In genomic region chr17:7217113-7217987, GRCh38 we compare ENCODE assay signal across 8 cellular contexts. TPM values are rescaled to one million over a fixed set of nuclear protein-coding genes. Genes with fewer than 3 reads are reported as not detected.
DNase-seq lines count a peak whose midpoint lies in the region; ATAC-seq, FAIRE-seq and TF ChIP-seq lines count a peak whose summit lies in the region.

No MANE protein-coding gene starts in this region.

- peak overlapping the region; percentile 46 for H3K4me3 Mint-ChIP-seq in activated B cell treated with CpG ODN at 0.5 μM for 24 hours
- peak overlapping the region; percentile 83 for H3K4me3 Mint-ChIP-seq in osteocyte (ENCODE audit: unreplicated experiment)
- no peak overlapping the region for H3K4me3 Mint-ChIP-seq in activated CD8-positive, alpha-beta memory T cell treated with anti-CD3 and anti-CD28 coated beads, Interleukin-2, amount 10 ng/mL, durations not matched to agents 7 days and 5 days

- DNase-seq in D721Med (ENCODE audit: insufficient read length, low spot score) (peak; percentile 78), activated B cell treated with CpG ODN at 0.5 μM for 24 hours (no peak), fibroblast of the aortic adventitia (ENCODE audit: low read depth) (peak; percentile 78), osteocyte (ENCODE audit: extremely low spot score, unreplicated experiment) (no peak), NCI-H187 (lab: John Stamatoyannopoulos, UW) (no peak)
- DNase-seq in activated CD8-positive, alpha-beta memory T cell treated with anti-CD3 and anti-CD28 coated beads, Interleukin-2, amount 50 U/mL, for 48 hours = no peak
- no peak for DNase-seq in activated CD8-positive, alpha-beta memory T cell treated with anti-CD3 and anti-CD28 coated beads, Interleukin-2, amount 10 ng/mL, durations not matched to agents 7 days and 5 days

- H3K9me3 Mint-ChIP-seq in activated B cell treated with CpG ODN at 0.5 μM for 24 hours (no peaks in the 10 kb centered on the region), osteocyte (ENCODE audit: unreplicated experiment) (no peaks in the 10 kb centered on the region)
- no peaks in the 10 kb centered on the region for H3K9me3 Mint-ChIP-seq in activated CD8-positive, alpha-beta memory T cell treated with anti-CD3 and anti-CD28 coated beads, Interleukin-2, amount 10 ng/mL, durations not matched to agents 7 days and 5 days (ENCODE audit: low read depth)

- TF ChIP-seq CTCF in D721Med (IDR thresholded peaks at IDR 0.05; ENCODE audit: insufficient read depth, missing control alignments) = no peak
- TF ChIP-seq CTCF in activated B cell treated with CpG ODN at 0.5 μM for 24 hours (IDR thresholded peaks at IDR 0.05) = no peak
- no peak for TF ChIP-seq CTCF in fibroblast of the aortic adventitia (IDR thresholded peaks at IDR 0.05; ENCODE audit: insufficient read depth, low read length)
- no peak for TF ChIP-seq CTCF in osteocyte (IDR thresholded peaks at IDR 0.05)

- POLR2A ChIA-PET in activated B cell treated with CpG ODN at 0.5 μM for 24 hours (lab: Charles Lee) = interaction anchor here (0.8 to 10.5 kb wide), 2 partner anchors 19 to 92 kb away, joined by 3 to 245 read pairs; partner anchors contain the start of genes DVL2, GABARAP and PHF23

- peaks cover 17% of the 10 kb centered on the region for H3K36me3 Mint-ChIP-seq in activated B cell treated with CpG ODN at 0.5 μM for 24 hours (ENCODE audit: low read depth)
- no peaks in the 10 kb centered on the region for H3K36me3 Mint-ChIP-seq in osteocyte (ENCODE audit: unreplicated experiment)
- no peaks in the 10 kb centered on the region for H3K36me3 Mint-ChIP-seq in activated CD8-positive, alpha-beta memory T cell treated with anti-CD3 and anti-CD28 coated beads, Interleukin-2, amount 10 ng/mL, durations not matched to agents 7 days and 5 days

- FAIRE-seq in D721Med (lab: Jason Lieb, UNC) = no peak

- ATAC-seq in activated B cell treated with CpG ODN at 0.5 μM for 24 hours (ENCODE audit: low read depth) = no peak
- no peak for ATAC-seq in activated CD8-positive, alpha-beta memory T cell treated with anti-CD3 and anti-CD28 coated beads, Interleukin-2, amount 10 ng/mL, durations not matched to agents 7 days and 5 days

- H3K9me3 ChIP-seq in KOPT-K1 (ENCODE audit: insufficient read depth, low read length, poor library complexity, severe bottlenecking) = no peaks in the 10 kb centered on the region

- H3K36me3 ChIP-seq in KOPT-K1 (ENCODE audit: insufficient read depth, low read length) = peaks cover 6% of the 10 kb centered on the region; the same call in 1 of the 2 replicates

- intact Hi-C loops in activated B cell treated with CpG ODN at 0.5 μM for 24 hours (cut with micrococcal nuclease) = loop anchor here (5.0 kb wide), 1 partner anchor 135 kb away; the partner anchor contains the start of gene KCTD11

- peak overlapping the region; percentile 72 for H3K4me3 ChIP-seq in fibroblast of the aortic adventitia (ENCODE audit: low read depth, low read length)

- CTCF ChIA-PET in activated B cell treated with CpG ODN at 0.5 μM for 24 hours (lab: Charles Lee) = no interaction called here
- CTCF ChIA-PET in activated CD8-positive, alpha-beta memory T cell treated with anti-CD3 and anti-CD28 coated beads, Interleukin-2, amount 10 ng/mL, durations not matched to agents 7 days and 5 days (lab: Charles Lee) = no interaction called here

- H3K27ac Mint-ChIP-seq in activated B cell treated with CpG ODN at 0.5 μM for 24 hours (no peak overlapping the region), osteocyte (ENCODE audit: unreplicated experiment) (peak overlapping the region; percentile 98)
- H3K27ac Mint-ChIP-seq in activated CD8-positive, alpha-beta memory T cell treated with anti-CD3 and anti-CD28 coated beads, Interleukin-2, amount 10 ng/mL, durations not matched to agents 7 days and 5 days = no peak overlapping the region

- H3K27ac ChIP-seq in KOPT-K1 (ENCODE audit: low read depth, low read length, poor library complexity, severe bottlenecking) = peak overlapping the region; percentile 59

- H3K4me1 Mint-ChIP-seq in activated B cell treated with CpG ODN at 0.5 μM for 24 hours = peaks cover 70% of the 10 kb centered on the region
- H3K4me1 Mint-ChIP-seq in osteocyte (ENCODE audit: unreplicated experiment) = peaks cover 70% of the 10 kb centered on the region
- H3K4me1 Mint-ChIP-seq in activated CD8-positive, alpha-beta memory T cell treated with anti-CD3 and anti-CD28 coated beads, Interleukin-2, amount 10 ng/mL, durations not matched to agents 7 days and 5 days = peaks cover 60% of the 10 kb centered on the region

- H3K27me3 Mint-ChIP-seq in activated B cell treated with CpG ODN at 0.5 μM for 24 hours (no peaks in the 10 kb centered on the region), osteocyte (ENCODE audit: unreplicated experiment) (no peaks in the 10 kb centered on the region)
- peaks cover 7% of the 10 kb centered on the region for H3K27me3 Mint-ChIP-seq in activated CD8-positive, alpha-beta memory T cell treated with anti-CD3 and anti-CD28 coated beads, Interleukin-2, amount 10 ng/mL, durations not matched to agents 7 days and 5 days

RNA-seq across cellular contexts. Expression of gene DLG4, which starts 2.3 kb away (rescaled TPM):
- total RNA-seq in activated B cell treated with CpG ODN at 0.5 μM for 24 hours (3.9 and 5.0 TPM in 2 replicates), fibroblast of the aortic adventitia (ENCODE audit: low replicate concordance) (2.9 and 11.9 TPM in 2 replicates), osteocyte (32.6 and 38.5 TPM in 2 replicates)
- total RNA-seq in activated CD8-positive, alpha-beta memory T cell treated with anti-CD3 and anti-CD28 coated beads, Interleukin-2, amount 10 ng/mL, durations not matched to agents 7 days and 5 days = 1 to 10 TPM; 4.9 to 5.3 TPM

RNA-seq across cellular contexts. Expression of gene ACADVL, which starts 2.4 kb away (rescaled TPM):
- total RNA-seq in activated B cell treated with CpG ODN at 0.5 μM for 24 hours (438 and 469 TPM in 2 replicates), fibroblast of the aortic adventitia (ENCODE audit: low replicate concordance) (136 and 210 TPM in 2 replicates), osteocyte (302 and 354 TPM in 2 replicates)
- total RNA-seq in activated CD8-positive, alpha-beta memory T cell treated with anti-CD3 and anti-CD28 coated beads, Interleukin-2, amount 10 ng/mL, durations not matched to agents 7 days and 5 days = 100 to 1,000 TPM; 411 to 423 TPM

RNA-seq across cellular contexts. Expression of gene DVL2, which starts 17.0 kb away (rescaled TPM):
- total RNA-seq in activated B cell treated with CpG ODN at 0.5 μM for 24 hours (56.1 and 64.6 TPM in 2 replicates), fibroblast of the aortic adventitia (ENCODE audit: low replicate concordance) (67.7 and 102 TPM in 2 replicates), osteocyte (87.7 and 99.7 TPM in 2 replicates)
- 10 to 100 TPM; 52.7 to 62.0 TPM for total RNA-seq in activated CD8-positive, alpha-beta memory T cell treated with anti-CD3 and anti-CD28 coated beads, Interleukin-2, amount 10 ng/mL, durations not matched to agents 7 days and 5 days

RNA-seq across cellular contexts. Expression of gene PHF23, which starts 21.9 kb away (rescaled TPM):
- total RNA-seq in activated B cell treated with CpG ODN at 0.5 μM for 24 hours (45.5 and 46.6 TPM in 2 replicates), fibroblast of the aortic adventitia (ENCODE audit: low replicate concordance) (26.7 and 40.3 TPM in 2 replicates), osteocyte (51.6 and 54.7 TPM in 2 replicates)
- 10 to 100 TPM; 42.1 to 53.2 TPM for total RNA-seq in activated CD8-positive, alpha-beta memory T cell treated with anti-CD3 and anti-CD28 coated beads, Interleukin-2, amount 10 ng/mL, durations not matched to agents 7 days and 5 days

RNA-seq across cellular contexts. Expression of gene GABARAP, which starts 24.9 kb away (rescaled TPM):
- total RNA-seq in activated B cell treated with CpG ODN at 0.5 μM for 24 hours = 291 and 325 TPM in 2 replicates
- total RNA-seq in fibroblast of the aortic adventitia (ENCODE audit: low replicate concordance) = 293 and 420 TPM in 2 replicates
- total RNA-seq in osteocyte = 642 TPM in 2 replicates
- 100 to 1,000 TPM; 207 to 231 TPM for total RNA-seq in activated CD8-positive, alpha-beta memory T cell treated with anti-CD3 and anti-CD28 coated beads, Interleukin-2, amount 10 ng/mL, durations not matched to agents 7 days and 5 days

Comparison
In these comparisons a context has a peak if more than half of its experiments do, and no peak if none do; other contexts are left out.
1. DNase-seq: peak in D721Med (single experiment) and fibroblast of the aortic adventitia (single experiment); none in activated B cell treated with CpG ODN at 0.5 μM for 24 hours (single experiment), osteocyte (single experiment), NCI-H187 (0 of 2), activated CD8-positive, alpha-beta memory T cell treated with anti-CD3 and anti-CD28 coated beads, Interleukin-2, amount 50 U/mL, for 48 hours (single experiment) and activated CD8-positive, alpha-beta memory T cell treated with anti-CD3 and anti-CD28 coated beads, Interleukin-2, amount 10 ng/mL, durations not matched to agents 7 days and 5 days (single experiment).